In genomic region chr5:120217001-120217400, GRCh38 we compare ENCODE assay signal across 23 cellular contexts.
"Had no signal": no experiment of that assay in that cellular context is flagged by ENCODE, and none has a peak within 500 bp of the region (broad histone marks: within the 10 kb centered on the region; RNA-seq: fewer than 3 reads in every experiment).

No MANE protein-coding gene starts in this region.

- H3K27ac ChIP-seq: stomach, suprapubic skin, testis, thoracic aorta, thyroid gland, tibial artery, tibial nerve, transverse colon, upper lobe of left lung, upper lobe of right lung, uterus, vagina had no signal

- H3K36me3 ChIP-seq: stomach, suprapubic skin, thoracic aorta, thyroid gland, tibial artery, tibial nerve, transverse colon, upper lobe of left lung, upper lobe of right lung, uterus, vagina had no signal

- H3K4me1 ChIP-seq: stomach, suprapubic skin, testis, thyroid gland, tibial artery, tibial nerve, transverse colon, upper lobe of left lung, upper lobe of right lung, uterus, vagina had no signal

- H3K9me3 ChIP-seq: stomach, suprapubic skin, testis, thoracic aorta, thyroid gland, tibial artery, tibial nerve, transverse colon, upper lobe of left lung, upper lobe of right lung, uterus, vagina had no signal

- H3K4me3 ChIP-seq: stomach, suprapubic skin, testis, thoracic aorta, thyroid gland, tibial artery, tibial nerve, transverse colon, upper lobe of left lung, upper lobe of right lung, uterus, vagina had no signal

- DNase-seq: stimulated activated CD4-positive, alpha-beta T cell treated with anti-CD3 and anti-CD28 coated beads, Interleukin-2, amount 100 ng/mL, for 24 hours; stimulated activated CD4-positive, alpha-beta T cell treated with anti-CD3 and anti-CD28 coated beads, Interleukin-2, amount 100 ng/mL, for 48 hours; stimulated activated CD4-positive, alpha-beta T cell treated with anti-CD3 and anti-CD28 coated beads, Interleukin-4, amount 100 ng/mL, for 1 hour; stimulated activated CD4-positive, alpha-beta T cell treated with anti-CD3 and anti-CD28 coated beads, Interleukin-4, amount 100 ng/mL, for 24 hours; stimulated activated CD4-positive, alpha-beta T cell treated with anti-CD3 and anti-CD28 coated beads, Interleukin-4, amount 100 ng/mL, for 4 hours; stimulated activated CD8-positive, alpha-beta memory T cell treated with anti-CD3 and anti-CD28 coated beads, Interleukin-4, amount 100 ng/mL, for 48 hours; stimulated activated naive B cell treated with anti-CD40 and anti-IgM and Interleukin-4, amounts not matched to agents 10 μg/mL and 1 μg/mL and 100 μg/mL, for 72 hours; stimulated activated naive CD4-positive, alpha-beta T cell; stimulated activated naive CD4-positive, alpha-beta T cell treated with Interleukin-2 at 50 U/mL for 16 hours; stimulated activated naive CD8-positive, alpha-beta T cell treated with anti-CD3 and anti-CD28 coated beads, Interleukin-15, amount 100 ng/mL, for 72 hours; stimulated activated naive CD8-positive, alpha-beta T cell treated with anti-CD3 and anti-CD28 coated beads, Interleukin-15, Interleukin-2, amounts not matched to agents 100 U/mL and 50 U/mL, for 24 hours; stomach; testis; thyroid gland; tibial artery; transverse colon; upper lobe of left lung; upper lobe of right lung; uterus had no signal

- H3K27me3 ChIP-seq: stomach, suprapubic skin, testis, thyroid gland, tibial artery, tibial nerve, transverse colon, upper lobe of left lung, upper lobe of right lung, uterus, vagina had no signal
